Comparison of ENCODE assay signal across 33 cellular contexts in the genomic region with DNA sequence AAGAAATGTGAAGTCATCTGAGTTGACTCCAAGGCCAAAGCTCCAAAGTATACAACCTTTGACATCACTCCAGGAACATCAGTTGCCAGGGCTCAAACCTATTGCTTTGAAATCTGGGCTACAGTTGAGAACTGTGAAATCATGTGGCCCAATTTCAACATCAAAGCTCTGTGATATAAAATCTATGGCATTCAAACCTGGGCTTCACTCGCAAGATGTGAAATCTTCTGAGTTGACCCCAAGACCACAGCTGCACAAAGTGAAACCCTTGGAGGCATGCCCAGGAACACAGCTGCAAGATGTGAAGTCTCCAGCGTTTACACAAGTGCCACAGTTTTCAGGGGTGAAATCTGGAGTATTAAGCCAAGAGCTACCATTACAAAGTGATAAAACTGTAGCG. TPM values are rescaled to one million over a fixed set of nuclear protein-coding genes. Genes with fewer than 3 reads are reported as not detected.
A peak's percentile ranks its signal among the peaks of the same experiment; 100 is the strongest.
DNase-seq lines count a peak whose midpoint lies in the region; FAIRE-seq and TF ChIP-seq lines count a peak whose summit lies in the region.
"Had no signal": no experiment of that assay in that cellular context is flagged by ENCODE, and none has a peak within 500 bp of the region (broad histone marks: within the 10 kb centered on the region; RNA-seq: fewer than 3 reads in every experiment).

No MANE protein-coding gene starts in this region.

- TF ChIP-seq CTCF in AG04450 (IDR thresholded peaks at IDR 0.05; ENCODE audit: low read depth, low read length) (no peak), cardiac fibroblast (IDR thresholded peaks at IDR 0.05; ENCODE audit: low read depth, low read length) (no peak), foreskin fibroblast (IDR thresholded peaks at IDR 0.05; ENCODE audit: low read depth, low read length) (no peak), kidney (IDR thresholded peaks at IDR 0.05; ENCODE audit: borderline replicate concordance, extremely low read depth, insufficient read depth) (no peak)

- FAIRE-seq in kidney (lab: Jason Lieb, UNC), result no peak
- FAIRE-seq: GM19239, H1, HTR-8/SVneo had no signal

- CTCF ChIA-PET in AG04450 (lab: Charles Lee), result no interaction called here

- H3K4me1 ChIP-seq in kidney (ENCODE audit: control insufficient read depth in 1 of 2, insufficient read depth in 1 of 2, low read depth in 1 of 2, low read length in 2 of 2), result no peaks in the 10 kb centered on the region
- H3K4me1 ChIP-seq: gastrocnemius medialis, lower lobe of right lung, suprapubic skin, upper lobe of right lung had no signal

- no peak overlapping the region for H3K9ac ChIP-seq in kidney (ENCODE audit: low read length in 2 of 2)

- peak overlapping the region; percentile 25 for H3K27ac ChIP-seq in AG04450 (ENCODE audit: low read depth, low read length)
- no peak overlapping the region for H3K27ac ChIP-seq in kidney (ENCODE audit: low read depth in 2 of 2, low read length in 2 of 2)
- H3K27ac ChIP-seq: coronary artery, gastrocnemius medialis, hepatocyte, lower lobe of right lung, skin epidermis, suprapubic skin, upper lobe of right lung had no signal

- POLR2A ChIA-PET in AG04450 (lab: Yijun Ruan, JAX), result interaction anchor here (0.6 to 1.7 kb wide), 4 partner anchors 9 to 651 kb away, joined by 3 to 11 read pairs (median 6); a partner anchor contains a TSS

- H3K9me3 ChIP-seq in AG04450 (ENCODE audit: control insufficient read depth, insufficient read depth, low read length), result no peaks in the 10 kb centered on the region; the same call in 1 of the 2 replicates
- H3K9me3 ChIP-seq in kidney (ENCODE audit: control insufficient read depth in 1 of 2, low read length in 2 of 2), result peaks cover 7 to 48% of the 10 kb centered on the region in 2 donors
- H3K9me3 ChIP-seq: gastrocnemius medialis had no signal

- H3K27me3 ChIP-seq in AG04450 (ENCODE audit: control insufficient read depth, insufficient read depth, low read length), result no peaks in the 10 kb centered on the region
- H3K27me3 ChIP-seq: gastrocnemius medialis, hepatocyte, upper lobe of right lung had no signal

- intact Hi-C loops in kidney (cut with DNase I), result no loop called here

- DNase-seq in AG04450 (ENCODE audit: low read depth, low spot score), result peak; percentile 93
- peak; percentile 97 for DNase-seq in LHCN-M2 (ENCODE audit: low read depth)
- peak; percentile 51 to 78 for DNase-seq in cardiac fibroblast (ENCODE audit: low read depth in 2 of 2)
- DNase-seq in foreskin fibroblast, result peak; percentile 87 to 88
- DNase-seq in activated naive CD4-positive, alpha-beta T cell treated with anti-CD3 and anti-CD28 coated beads, Interleukin-2, amount 50 U/mL, for 16 hours, result no peak
- DNase-seq in kidney, result no peak
- DNase-seq in HPDE6-E6E7 (ENCODE audit: extremely low spot score), result no peak
- DNase-seq in stimulated activated CD4-positive, alpha-beta T cell treated with anti-CD3 and anti-CD28 coated beads, Interleukin-15, amount 100 ng/mL, for 24 hours, result no peak
- DNase-seq: activated CD4-positive, alpha-beta memory T cell treated with anti-CD3 and anti-CD28 coated beads for 36 hours; activated CD4-positive, alpha-beta T cell treated with anti-CD3 and anti-CD28 coated beads for 1 hour; activated CD8-positive, alpha-beta memory T cell treated with anti-CD3 and anti-CD28 coated beads, Interleukin-2, amount 50 U/mL, for 48 hours; activated naive CD4-positive, alpha-beta T cell treated with anti-CD3 and anti-CD28 coated beads, Interleukin-2, amount 10 ng/mL, durations not matched to agents 7 days and 5 days; AML-193; amygdala; CD4-positive, CD25-positive, alpha-beta regulatory T cell; effector CD8-positive, alpha-beta T cell; gastrocnemius medialis; KBM-7; lower lobe of right lung; NCI-H1417; NCI-H2029; NCI-H226; NCI-H69; SHP77 treated with DMSO at 0.1 percent for 48 hours; stimulated activated naive CD4-positive, alpha-beta T cell treated with Interleukin-2 at 50 U/mL for 16 hours; upper lobe of right lung had no signal

- H3K4me3 ChIP-seq in AG04450 (ENCODE audit: low read depth, low read length) (no peak overlapping the region), cardiac fibroblast (replicated peaks in 1 of 2; ENCODE audit: low read depth in 2 of 2, low read length in 2 of 2) (no peak overlapping the region), foreskin fibroblast (ENCODE audit: low read depth in 1 of 2, low read length in 2 of 2) (no peak overlapping the region), kidney (ENCODE audit: low read length in 2 of 2) (no peak overlapping the region)
- H3K4me3 ChIP-seq: coronary artery, gastrocnemius medialis, hepatocyte, lower lobe of right lung, skin epidermis, suprapubic skin, upper lobe of right lung had no signal

- no peaks in the 10 kb centered on the region for H3K36me3 ChIP-seq in kidney (ENCODE audit: control insufficient read depth in 1 of 2, insufficient read depth in 2 of 2, low read length in 2 of 2)
- H3K36me3 ChIP-seq: gastrocnemius medialis, lower lobe of right lung, suprapubic skin, upper lobe of right lung had no signal

RNA-seq across cellular contexts. Expression of a gene that starts 9.4 kb away (rescaled TPM):
- polyA plus RNA-seq in AG04450 (2011; rRNA removed) (51.4 and 63.7 TPM in 2 replicates), kidney (ENCODE audit: insufficient read depth, low read depth, low replicate concordance) (15.1 TPM)
- polyA minus RNA-seq in AG04450 (2011; rRNA and poly(A)+ RNA removed), result 30.2 and 44.1 TPM in 2 replicates
- total RNA-seq in LHCN-M2 (2014; rRNA removed) (36.0 and 41.6 TPM in 2 replicates), kidney (40.6 TPM)
- 21.9 TPM for polyA plus RNA-seq in LHCN-M2 (2012)

RNA-seq across cellular contexts. Expression of a gene that starts 55.4 kb away (rescaled TPM):
- polyA plus RNA-seq in AG04450 (2011; rRNA removed), result 1.7 and 1.8 TPM in 2 replicates
- polyA minus RNA-seq in AG04450 (2011; rRNA and poly(A)+ RNA removed), result 1.1 and 1.2 TPM in 2 replicates
- total RNA-seq in LHCN-M2 (2014; rRNA removed), result 2.2 and 2.9 TPM in 2 replicates
- polyA plus RNA-seq in LHCN-M2 (2012), result 0.40 TPM
- 5.6 TPM for total RNA-seq in kidney
- 4.2 TPM for polyA plus RNA-seq in kidney (ENCODE audit: insufficient read depth, low read depth, low replicate concordance)

RNA-seq across cellular contexts. Expression of a gene that starts 55.4 kb away (rescaled TPM):
- 63.9 and 73.6 TPM in 2 replicates for polyA plus RNA-seq in AG04450 (2011; rRNA removed)
- 31.5 and 46.1 TPM in 2 replicates for polyA minus RNA-seq in AG04450 (2011; rRNA and poly(A)+ RNA removed)
- total RNA-seq in LHCN-M2 (2014; rRNA removed), result 46.9 and 52.0 TPM in 2 replicates
- polyA plus RNA-seq in LHCN-M2 (2012), result 44.2 TPM
- total RNA-seq in kidney, result 28.1 TPM
- polyA plus RNA-seq in kidney (ENCODE audit: insufficient read depth, low read depth, low replicate concordance), result 31.6 TPM

Comparison
In these comparisons a context has a peak if more than half of its experiments do, and no peak if none do; other contexts are left out.
1. DNase-seq: peak in AG04450 (single experiment), LHCN-M2 (single experiment), cardiac fibroblast (2 of 2) and foreskin fibroblast (2 of 2); none in activated naive CD4-positive, alpha-beta T cell treated with anti-CD3 and anti-CD28 coated beads, Interleukin-2, amount 50 U/mL, for 16 hours (single experiment), kidney (single experiment), HPDE6-E6E7 (single experiment) and stimulated activated CD4-positive, alpha-beta T cell treated with anti-CD3 and anti-CD28 coated beads, Interleukin-15, amount 100 ng/mL, for 24 hours (single experiment).